8 cellular contexts compared by ENCODE assay signal in genomic region chr6:134177753-134178229, GRCh38.
A peak's percentile ranks its signal among the peaks of the same experiment; 100 is the strongest.
DNase-seq lines count a peak whose midpoint lies in the region; ATAC-seq and TF ChIP-seq lines count a peak whose summit lies in the region.

No MANE protein-coding gene starts in this region.

- peaks cover 28% of the 10 kb centered on the region for H3K4me1 Mint-ChIP-seq in memory B cell

- H3K36me3 ChIP-seq in body of pancreas (replicated peaks in 1 of 2; ENCODE audit: insufficient read depth in 1 of 2, low read depth in 2 of 2), result peaks cover 0 to 2% of the 10 kb centered on the region in 2 donors

- ATAC-seq in body of pancreas, result no peak
- no peak for ATAC-seq in memory B cell (ENCODE audit: low read depth)
- no peak for ATAC-seq in GM18502 (IDR thresholded peaks at IDR 0.05; ENCODE audit: poor library complexity, unreplicated experiment)
- ATAC-seq in GM18867 (IDR thresholded peaks at IDR 0.05; ENCODE audit: unreplicated experiment), result no peak

- DNase-seq in AML-193 (lab: John Stamatoyannopoulos, UW) (peak; percentile 63 to 75), LHCN-M2 (ENCODE audit: low read depth) (peak; percentile 36), body of pancreas (peak in 1 of 4 donors; percentile 45), memory B cell (ENCODE audit: low spot score in 2 of 2) (no peak), kidney tubule cell (ENCODE audit: low spot score) (no peak)
- no peak for DNase-seq in stimulated activated CD4-positive, alpha-beta T cell treated with anti-CD3 and anti-CD28 coated beads, Interleukin-15, amount 100 ng/mL, for 24 hours

- no peaks in the 10 kb centered on the region for H3K27me3 ChIP-seq in body of pancreas

- H3K4me3 Mint-ChIP-seq in memory B cell, result peak overlapping the region; percentile 90

- no peak overlapping the region for H3K4me3 ChIP-seq in body of pancreas

- H3K4me1 ChIP-seq in body of pancreas, result peaks cover 42% of the 10 kb centered on the region

- H3K9me3 Mint-ChIP-seq in memory B cell, result no peaks in the 10 kb centered on the region

- TF ChIP-seq CTCF in body of pancreas (IDR thresholded peaks at IDR 0.05), result no peak

- H3K27ac ChIP-seq in body of pancreas, result peak overlapping the region; percentile 68 to 100 (median 99)

- WGBS in body of pancreas, 2 donors, result 30 to 36% methylated on average over 12 of the region's 12 CpGs

- peaks cover 1% of the 10 kb centered on the region for H3K27me3 Mint-ChIP-seq in memory B cell

- peak overlapping the region; percentile 83 for H3K27ac Mint-ChIP-seq in memory B cell

- TF ChIP-seq POLR2A in body of pancreas (IDR thresholded peaks at IDR 0.05), result no peak

- no peaks in the 10 kb centered on the region for H3K36me3 Mint-ChIP-seq in memory B cell

- no peaks in the 10 kb centered on the region for H3K9me3 ChIP-seq in body of pancreas

- intact Hi-C loops in body of pancreas (cut with DNase I), result no loop called here

Comparison
In these comparisons a context has a peak if more than half of its experiments do, and no peak if none do; other contexts are left out.
1. DNase-seq: peak in AML-193 (2 of 2) and LHCN-M2 (single experiment); none in memory B cell (0 of 2), stimulated activated CD4-positive, alpha-beta T cell treated with anti-CD3 and anti-CD28 coated beads, Interleukin-15, amount 100 ng/mL, for 24 hours (single experiment) and kidney tubule cell (single experiment).